In the genomic region with DNA sequence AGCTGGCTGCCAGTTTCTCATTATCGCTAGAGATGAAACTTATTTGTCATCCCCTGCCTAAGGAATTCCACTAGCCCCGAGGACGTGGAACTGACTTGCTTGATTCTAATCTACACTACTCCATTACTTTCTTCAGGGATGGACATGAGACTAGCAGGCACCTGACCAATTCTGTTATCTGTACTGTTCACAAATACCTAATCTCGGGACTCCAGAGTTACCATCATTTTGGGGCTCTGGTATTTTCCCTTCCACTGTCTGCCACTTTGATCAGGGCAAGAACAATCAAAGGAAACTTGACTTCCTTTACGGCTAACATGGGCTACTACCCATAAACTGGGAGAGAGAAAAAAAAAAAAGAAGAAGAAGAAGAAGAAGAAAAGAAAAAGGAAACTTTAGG, we compare ENCODE assay signal across 9 cellular contexts. TPM values are rescaled to one million over a fixed set of nuclear protein-coding genes. Genes with fewer than 3 reads are reported as not detected.
DNase-seq lines count a peak whose midpoint lies in the region; ATAC-seq and TF ChIP-seq lines count a peak whose summit lies in the region.
"Had no signal": no experiment of that assay in that cellular context is flagged by ENCODE, and none has a peak within 500 bp of the region (broad histone marks: within the 10 kb centered on the region; RNA-seq: fewer than 3 reads in every experiment).

No MANE protein-coding gene starts in this region.

- H3K9ac ChIP-seq in MM.1S (ENCODE audit: low read length), result no peak overlapping the region

- CTCF ChIA-PET in CD4-positive, alpha-beta memory T cell (lab: Charles Lee; ENCODE audit: partially characterized antibody), result no interaction called here

- WGBS in tibial nerve, 2 donors, result 28 to 34% methylated on average over 5 of the region's 5 CpGs

- ATAC-seq in naive thymus-derived CD8-positive, alpha-beta T cell, result no peak

- no peak for TF ChIP-seq POLR2A in tibial nerve (IDR thresholded peaks at IDR 0.05)

- peak overlapping the region; percentile 50 to 90 (median 84) for H3K27ac ChIP-seq in tibial nerve
- no peak overlapping the region for H3K27ac ChIP-seq in CD4-positive, alpha-beta memory T cell (ENCODE audit: low read depth, low read length)
- no peak overlapping the region for H3K27ac ChIP-seq in MM.1S (ENCODE audit: low read length)

- H2AFZ ChIP-seq in MM.1S (ENCODE audit: low read length), result no peak overlapping the region; the same call in 1 of the 2 replicates

- no peak for TF ChIP-seq EP300 in tibial nerve (IDR thresholded peaks at IDR 0.05)

- peaks cover 9% of the 10 kb centered on the region for H3K27me3 Mint-ChIP-seq in activated naive CD4-positive, alpha-beta T cell treated with anti-CD3 and anti-CD28 coated beads, Interleukin-2, amount 50 U/mL, for 24 hours
- peaks cover 34% of the 10 kb centered on the region for H3K27me3 Mint-ChIP-seq in brain
- H3K27me3 Mint-ChIP-seq in naive thymus-derived CD8-positive, alpha-beta T cell, result peaks cover 13 to 40% (median 22%) of the 10 kb centered on the region in 5 donors
- peaks cover 35% of the 10 kb centered on the region in 2 donors for H3K27me3 Mint-ChIP-seq in CD4-positive, alpha-beta memory T cell

- no peaks in the 10 kb centered on the region for H3K9me3 ChIP-seq in tibial nerve
- H3K9me3 ChIP-seq in CD4-positive, alpha-beta memory T cell (ENCODE audit: control insufficient read depth in 1 of 2, low read length in 2 of 2), result no peaks in the 10 kb centered on the region
- H3K9me3 ChIP-seq in MM.1S (replicated peaks; ENCODE audit: insufficient read depth, low read length), result no peaks in the 10 kb centered on the region

- no peaks in the 10 kb centered on the region for H3K9me2 ChIP-seq in MM.1S (replicated peaks; ENCODE audit: insufficient read depth, low read length)

- POLR2A ChIA-PET in naive thymus-derived CD8-positive, alpha-beta T cell (lab: Charles Lee), result no interaction called here
- POLR2A ChIA-PET in CD4-positive, alpha-beta memory T cell (lab: Charles Lee; ENCODE audit: partially characterized antibody), result no interaction called here

- H3F3A ChIP-seq in MM.1S (ENCODE audit: insufficient read depth, low read length), result 0 out of 2 replicates have a peak, but pooled peaks cover 3% of the 10 kb centered on the region

- DNase-seq in activated naive CD4-positive, alpha-beta T cell treated with anti-CD3 and anti-CD28 coated beads, Interleukin-2, amount 50 U/mL, for 16 hours, result no peak
- DNase-seq in naive thymus-derived CD8-positive, alpha-beta T cell, result no peak
- no peak for DNase-seq in tibial nerve (ENCODE audit: low spot score in 2 of 2)
- no peak for DNase-seq in CD4-positive, alpha-beta memory T cell
- no peak for DNase-seq in MM.1S
- no peak for DNase-seq in foreskin fibroblast
- DNase-seq: NCI-H1694 had no signal

- no peaks in the 10 kb centered on the region for H3K27me3 ChIP-seq in tibial nerve
- no peaks in the 10 kb centered on the region for H3K27me3 ChIP-seq in CD4-positive, alpha-beta memory T cell (ENCODE audit: insufficient read depth, low read length)
- H3K27me3 ChIP-seq in MM.1S (replicated peaks; ENCODE audit: insufficient read depth, low read length), result no peaks in the 10 kb centered on the region

- H3K4me1 ChIP-seq in tibial nerve (peaks cover 0 to 49% (median 40%) of the 10 kb centered on the region in 4 donors), MM.1S (ENCODE audit: low read length) (peaks cover 6% of the 10 kb centered on the region)
- peaks cover 12% of the 10 kb centered on the region for H3K4me1 ChIP-seq in CD4-positive, alpha-beta memory T cell (ENCODE audit: insufficient read depth, low read length)

- H3K27ac Mint-ChIP-seq in activated naive CD4-positive, alpha-beta T cell treated with anti-CD3 and anti-CD28 coated beads, Interleukin-2, amount 50 U/mL, for 24 hours, result peak overlapping the region; percentile 38
- H3K27ac Mint-ChIP-seq in brain, result peak overlapping the region in 3 of 5 experiments; percentile 90 to 93 (median 92)
- peak overlapping the region in 3 of 10 donors; percentile 37 to 65 (median 54) for H3K27ac Mint-ChIP-seq in naive thymus-derived CD8-positive, alpha-beta T cell
- no peak overlapping the region for H3K27ac Mint-ChIP-seq in CD4-positive, alpha-beta memory T cell

- H3K4me3 ChIP-seq in tibial nerve (peak overlapping the region in 1 of 4 donors; percentile 46), MM.1S (ENCODE audit: low read length) (no peak overlapping the region), foreskin fibroblast (ENCODE audit: low read depth in 1 of 2, low read length in 2 of 2) (no peak overlapping the region)
- H3K4me3 ChIP-seq in CD4-positive, alpha-beta memory T cell (ENCODE audit: low read length in 2 of 2), result no peak overlapping the region

- no peaks in the 10 kb centered on the region for H3K79me2 ChIP-seq in MM.1S (ENCODE audit: low read length)

- no peaks in the 10 kb centered on the region for H3K36me3 Mint-ChIP-seq in activated naive CD4-positive, alpha-beta T cell treated with anti-CD3 and anti-CD28 coated beads, Interleukin-2, amount 50 U/mL, for 24 hours
- H3K36me3 Mint-ChIP-seq in brain, result no peaks in the 10 kb centered on the region
- H3K36me3 Mint-ChIP-seq in naive thymus-derived CD8-positive, alpha-beta T cell, result no peaks in the 10 kb centered on the region
- no peaks in the 10 kb centered on the region for H3K36me3 Mint-ChIP-seq in CD4-positive, alpha-beta memory T cell

- H3K9me3 Mint-ChIP-seq in activated naive CD4-positive, alpha-beta T cell treated with anti-CD3 and anti-CD28 coated beads, Interleukin-2, amount 50 U/mL, for 24 hours, result no peaks in the 10 kb centered on the region
- peaks cover 0 to 3% (median 0%) of the 10 kb centered on the region in 5 experiments for H3K9me3 Mint-ChIP-seq in brain
- no peaks in the 10 kb centered on the region for H3K9me3 Mint-ChIP-seq in naive thymus-derived CD8-positive, alpha-beta T cell
- H3K9me3 Mint-ChIP-seq in CD4-positive, alpha-beta memory T cell, result no peaks in the 10 kb centered on the region

- H3K4me2 ChIP-seq in MM.1S (ENCODE audit: low read depth, low read length), result no peak overlapping the region

- H3K36me3 ChIP-seq in tibial nerve, result no peaks in the 10 kb centered on the region
- H3K36me3 ChIP-seq in CD4-positive, alpha-beta memory T cell (ENCODE audit: insufficient read depth, low read length), result no peaks in the 10 kb centered on the region
- no peaks in the 10 kb centered on the region for H3K36me3 ChIP-seq in MM.1S (replicated peaks; ENCODE audit: insufficient read depth, low read length)

- intact Hi-C loops in CD4-positive, alpha-beta memory T cell (cut with micrococcal nuclease), result no loop called here

- no peaks in the 10 kb centered on the region for H4K20me1 ChIP-seq in MM.1S (ENCODE audit: insufficient read depth, low read length)

- TF ChIP-seq CTCF in brain (conservative IDR thresholded peaks at IDR 0.05) (no peak), tibial nerve (IDR thresholded peaks at IDR 0.05) (no peak), MM.1S (IDR thresholded peaks at IDR 0.05; ENCODE audit: low read length) (no peak), foreskin fibroblast (IDR thresholded peaks at IDR 0.05; ENCODE audit: low read depth, low read length) (no peak)

- no peak overlapping the region for H3K4me3 Mint-ChIP-seq in activated naive CD4-positive, alpha-beta T cell treated with anti-CD3 and anti-CD28 coated beads, Interleukin-2, amount 50 U/mL, for 24 hours
- H3K4me3 Mint-ChIP-seq in brain, result peak overlapping the region; percentile 58 to 80 (median 69)
- H3K4me3 Mint-ChIP-seq in naive thymus-derived CD8-positive, alpha-beta T cell, result peak overlapping the region in 8 of 10 donors; percentile 16 to 71 (median 42)
- peak overlapping the region in 1 of 8 donors; percentile 36 for H3K4me3 Mint-ChIP-seq in CD4-positive, alpha-beta memory T cell

- peaks cover 34% of the 10 kb centered on the region for H3K4me1 Mint-ChIP-seq in activated naive CD4-positive, alpha-beta T cell treated with anti-CD3 and anti-CD28 coated beads, Interleukin-2, amount 50 U/mL, for 24 hours
- peaks cover 57% of the 10 kb centered on the region for H3K4me1 Mint-ChIP-seq in brain
- peaks cover 7 to 36% (median 24%) of the 10 kb centered on the region in 4 donors for H3K4me1 Mint-ChIP-seq in naive thymus-derived CD8-positive, alpha-beta T cell
- peaks cover 2 to 10% (median 7%) of the 10 kb centered on the region in 4 donors for H3K4me1 Mint-ChIP-seq in CD4-positive, alpha-beta memory T cell

RNA-seq across cellular contexts. Expression of gene BMF, which starts 27.8 kb away (rescaled TPM):
- 22.7 TPM for polyA plus RNA-seq in brain (ENCODE audit: insufficient read depth, low read depth, low replicate concordance)
- 10 to 100 TPM; 17.4 to 19.8 TPM for total RNA-seq in naive thymus-derived CD8-positive, alpha-beta T cell
- under 1 TPM; 0.12 to 0.44 (median 0.23) TPM for polyA plus RNA-seq in naive thymus-derived CD8-positive, alpha-beta T cell
- 1 to 10 TPM; 2.7 to 6.3 (median 4.2) TPM for total RNA-seq in tibial nerve
- 10 to 100 TPM; 13.3 to 13.7 TPM for total RNA-seq in CD4-positive, alpha-beta memory T cell
- polyA plus RNA-seq in CD4-positive, alpha-beta memory T cell, result under 1 TPM; 0.55 to 0.99 TPM

RNA-seq across cellular contexts. Expression of gene SRP14, which starts 41.9 kb away (rescaled TPM):
- polyA plus RNA-seq in brain (ENCODE audit: insufficient read depth, low read depth, low replicate concordance), result 457 TPM
- total RNA-seq in naive thymus-derived CD8-positive, alpha-beta T cell, result 100 to 1,000 TPM; 147 to 158 TPM
- 100 to 1,000 TPM; 705 to 855 (median 766) TPM for polyA plus RNA-seq in naive thymus-derived CD8-positive, alpha-beta T cell
- total RNA-seq in tibial nerve, result 100 to 1,000 TPM; 194 to 357 (median 229) TPM
- total RNA-seq in CD4-positive, alpha-beta memory T cell, result 100 to 1,000 TPM; 118 to 120 TPM
- polyA plus RNA-seq in CD4-positive, alpha-beta memory T cell, result 1,000 to 10,000 TPM in 1 of 2 donors, 100 to 1,000 TPM in 1; 773 to 1,035 TPM

Comparison
In these comparisons a context has a peak if more than half of its experiments do, and no peak if none do; other contexts are left out.
1. H3K27ac Mint-ChIP-seq: peak in activated naive CD4-positive, alpha-beta T cell treated with anti-CD3 and anti-CD28 coated beads, Interleukin-2, amount 50 U/mL, for 24 hours (single experiment) and brain (3 of 5); none in CD4-positive, alpha-beta memory T cell (0 of 7).
2. H3K27ac ChIP-seq: peak in tibial nerve (4 of 4); none in CD4-positive, alpha-beta memory T cell (single experiment) and MM.1S (single experiment).